In genomic region chr19:49058592-49058991, GRCh38 we compare ENCODE assay signal across 14 cellular contexts. TPM values are rescaled to one million over a fixed set of nuclear protein-coding genes. Genes with fewer than 3 reads are reported as not detected.
DNase-seq lines count a peak whose midpoint lies in the region; ATAC-seq, FAIRE-seq and TF ChIP-seq lines count a peak whose summit lies in the region.
"Had no signal": no experiment of that assay in that cellular context is flagged by ENCODE, and none has a peak within 500 bp of the region (broad histone marks: within the 10 kb centered on the region; RNA-seq: fewer than 3 reads in every experiment).

No MANE protein-coding gene starts in this region.

- no peak overlapping the region for H3K4me3 ChIP-seq in cardiac muscle cell
- no peak overlapping the region for H3K4me3 ChIP-seq in right atrium auricular region
- no peak overlapping the region for H3K4me3 ChIP-seq in MG63
- no peak overlapping the region for H3K4me3 ChIP-seq in small intestine (ENCODE audit: low read depth in 1 of 2, low read length in 2 of 2)

- WGBS in small intestine, 3 donors: 28 to 41% (median 38%) methylated on average over 10 of the region's 10 CpGs

- H3K4me1 ChIP-seq in cardiac muscle cell (ENCODE audit: low read depth) (peaks cover 11% of the 10 kb centered on the region), right atrium auricular region (peaks cover 0 to 19% of the 10 kb centered on the region in 2 donors), small intestine (ENCODE audit: control insufficient read depth in 2 of 2, insufficient read depth in 1 of 2, low read depth in 1 of 2, low read length in 1 of 2) (peaks cover 0 to 2% of the 10 kb centered on the region in 2 donors)

- H3K36me3 ChIP-seq in cardiac muscle cell (no peaks in the 10 kb centered on the region), right atrium auricular region (no peaks in the 10 kb centered on the region), MG63 (no peaks in the 10 kb centered on the region), small intestine (ENCODE audit: control insufficient read depth in 2 of 2, insufficient read depth in 2 of 2, low read length in 2 of 2) (no peaks in the 10 kb centered on the region)
- H3K36me3 ChIP-seq: esophagus muscularis mucosa, left lung had no signal

- H3K27ac ChIP-seq in cardiac muscle cell (no peak overlapping the region), right atrium auricular region (no peak overlapping the region), small intestine (ENCODE audit: low read depth in 1 of 2, low read length in 1 of 2) (no peak overlapping the region)
- H3K27ac ChIP-seq: esophagus muscularis mucosa, left lung, VCaP had no signal

- DNase-seq in cardiac muscle cell (ENCODE audit: low read depth in 1 of 2, low spot score in 1 of 2) (peak; percentile 32 to 33), right atrium auricular region (ENCODE audit: low spot score) (no peak), MG63 (peak; percentile 53), small intestine (no peak)
- peak; percentile 36 for DNase-seq in stimulated activated naive CD8-positive, alpha-beta T cell treated with anti-CD3 and anti-CD28 coated beads, Interleukin-15, Interleukin-2, amounts not matched to agents 100 U/mL and 50 U/mL, for 24 hours
- DNase-seq: HCEC 1CT, left lung, NCI-H1092 had no signal

- TF ChIP-seq CTCF in cardiac muscle cell (IDR thresholded peaks at IDR 0.05; ENCODE audit: low read depth, low read length) (no peak), right atrium auricular region (IDR thresholded peaks at IDR 0.05) (no peak)

- ATAC-seq in esophagus mucosa (peak; percentile 10), GM21825 (IDR thresholded peaks at IDR 0.05; ENCODE audit: unreplicated experiment) (no peak), HG03097 (IDR thresholded peaks at IDR 0.05; ENCODE audit: low FRiP score, unreplicated experiment) (no peak)
- no peak for ATAC-seq in stimulated activated naive CD8-positive, alpha-beta T cell treated with anti-CD3 and anti-CD28 coated beads, Interleukin-15, Interleukin-2, amounts not matched to agents 100 U/mL and 50 U/mL, for 24 hours

- H3K9me3 ChIP-seq in cardiac muscle cell (ENCODE audit: low read depth) (no peaks in the 10 kb centered on the region), right atrium auricular region (no peaks in the 10 kb centered on the region), MG63 (no peaks in the 10 kb centered on the region), small intestine (ENCODE audit: control insufficient read depth, low read depth) (no peaks in the 10 kb centered on the region)
- H3K9me3 ChIP-seq: esophagus muscularis mucosa, left lung had no signal

- no peaks in the 10 kb centered on the region for H3K27me3 ChIP-seq in cardiac muscle cell
- H3K27me3 ChIP-seq in right atrium auricular region: no peaks in the 10 kb centered on the region
- peaks cover 10% of the 10 kb centered on the region; the same call in 1 of the 2 replicates for H3K27me3 ChIP-seq in MG63
- peaks cover 0 to 10% of the 10 kb centered on the region in 2 donors for H3K27me3 ChIP-seq in small intestine (ENCODE audit: control insufficient read depth in 2 of 2, insufficient read depth in 2 of 2, low read length in 2 of 2)

- no peak for FAIRE-seq in small intestine (lab: Jason Lieb, UNC)

RNA-seq across cellular contexts. Expression of gene CGB7, which starts 1.0 kb away (rescaled TPM):
- total RNA-seq in cardiac muscle cell (3.9 and 8.3 TPM in 2 replicates), right atrium auricular region (not detected), esophagus mucosa (0.52 TPM)
- polyA plus RNA-seq in cardiac muscle cell (6.5 and 11.5 TPM in 2 replicates), small intestine (under 1 TPM in 1 of 3 donors, not detected in 2; 0.03 TPM)
- total RNA-seq in MG63 (2014; rRNA removed; shearing (Covaris generic); ENCODE audit: low replicate concordance): not detected in 2 replicates
- total RNA-seq: esophagus muscularis mucosa had no signal

RNA-seq across cellular contexts. Expression of gene NTF4, which starts 6.0 kb away (rescaled TPM):
- 11.8 TPM in 2 replicates for total RNA-seq in cardiac muscle cell
- 17.0 and 31.7 TPM in 2 replicates for polyA plus RNA-seq in cardiac muscle cell
- total RNA-seq in right atrium auricular region: not detected
- total RNA-seq in MG63 (2014; rRNA removed; shearing (Covaris generic); ENCODE audit: low replicate concordance): not detected in 2 replicates
- 5.6 TPM for total RNA-seq in esophagus mucosa
- polyA plus RNA-seq in small intestine: not detected
- total RNA-seq: esophagus muscularis mucosa, pulmonary artery endothelial cell had no signal

RNA-seq across cellular contexts. Expression of gene CGB8, which starts 9.7 kb away (rescaled TPM):
- total RNA-seq in cardiac muscle cell (not detected in 2 replicates), right atrium auricular region (not detected), esophagus mucosa (not detected)
- polyA plus RNA-seq in cardiac muscle cell (not detected in 2 replicates), small intestine (not detected)
- not detected in 2 replicates for total RNA-seq in MG63 (2014; rRNA removed; shearing (Covaris generic); ENCODE audit: low replicate concordance)
- total RNA-seq: esophagus muscularis mucosa, left lung, pulmonary artery endothelial cell had no signal

RNA-seq across cellular contexts. Expression of gene KCNA7, which starts 13.9 kb away (rescaled TPM):
- total RNA-seq in cardiac muscle cell (1.1 and 2.3 TPM in 2 replicates), right atrium auricular region (1 to 10 TPM in 1 of 2 donors, under 1 TPM in 1; 0.35 to 3.2 TPM), esophagus mucosa (not detected)
- polyA plus RNA-seq in cardiac muscle cell (1.3 and 1.6 TPM in 2 replicates), small intestine (not detected)
- total RNA-seq in MG63 (2014; rRNA removed; shearing (Covaris generic); ENCODE audit: low replicate concordance): not detected in 2 replicates
- total RNA-seq: esophagus muscularis mucosa, left lung, pulmonary artery endothelial cell had no signal

RNA-seq across cellular contexts. Expression of gene CGB5, which starts 14.9 kb away (rescaled TPM):
- total RNA-seq in cardiac muscle cell: not detected in 2 replicates
- not detected in 2 replicates for polyA plus RNA-seq in cardiac muscle cell
- not detected for total RNA-seq in right atrium auricular region
- not detected in 2 replicates for total RNA-seq in MG63 (2014; rRNA removed; shearing (Covaris generic); ENCODE audit: low replicate concordance)
- total RNA-seq in esophagus mucosa: not detected
- not detected for polyA plus RNA-seq in small intestine
- total RNA-seq: esophagus muscularis mucosa, pulmonary artery endothelial cell had no signal

Comparison
In these comparisons a context has a peak if more than half of its experiments do, and no peak if none do; other contexts are left out.
1. DNase-seq: peak in cardiac muscle cell (2 of 2), MG63 (single experiment) and stimulated activated naive CD8-positive, alpha-beta T cell treated with anti-CD3 and anti-CD28 coated beads, Interleukin-15, Interleukin-2, amounts not matched to agents 100 U/mL and 50 U/mL, for 24 hours (single experiment); none in right atrium auricular region (single experiment) and small intestine (single experiment).